In the genomic region with DNA sequence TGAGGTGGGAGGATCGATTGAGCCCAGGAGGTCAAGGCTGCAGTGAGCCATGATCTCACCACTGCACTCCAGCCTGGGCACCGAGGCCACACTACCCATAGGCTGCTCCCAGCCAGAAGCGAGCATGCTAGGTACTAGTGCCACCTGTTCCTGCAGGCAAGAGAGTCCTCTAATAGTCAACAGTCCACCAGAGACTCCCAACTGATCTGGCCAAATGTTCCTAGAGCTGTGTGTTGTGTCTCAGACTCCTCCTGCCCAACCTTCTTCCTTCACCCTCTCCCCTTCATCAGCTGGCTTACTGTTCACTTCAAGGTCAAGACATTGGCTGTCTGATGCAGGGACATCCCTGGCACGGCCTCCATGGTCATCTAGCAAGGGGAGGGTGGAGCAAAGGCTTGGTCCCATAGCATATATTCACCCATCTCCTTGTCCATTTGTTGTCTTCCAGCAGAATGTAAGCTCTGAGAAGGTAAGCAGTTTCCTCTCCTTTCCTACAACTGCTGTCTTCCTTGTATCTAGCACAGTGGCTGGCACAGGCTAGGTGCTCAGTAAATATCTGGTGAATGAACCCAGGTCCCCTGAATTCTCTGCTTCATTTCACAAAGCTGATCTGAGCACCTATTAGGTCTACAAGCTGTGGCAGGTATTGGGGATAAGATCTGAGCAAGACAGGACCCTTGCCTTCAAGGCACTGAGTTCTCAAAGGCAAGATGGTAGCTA, we compare ENCODE assay signal across 2 cellular contexts.
TF ChIP-seq lines count a peak whose summit lies in the region.

No MANE protein-coding gene starts in this region.

TF ChIP-seq in K562, 482 proteins besides CTCF, POLR2A, EP300 and RAD21 (continues in another document):
- TF ChIP-seq MCM5 (IDR thresholded peaks at IDR 0.05; ENCODE audit: low read depth) = no peak
- TF ChIP-seq, protein P1, sequence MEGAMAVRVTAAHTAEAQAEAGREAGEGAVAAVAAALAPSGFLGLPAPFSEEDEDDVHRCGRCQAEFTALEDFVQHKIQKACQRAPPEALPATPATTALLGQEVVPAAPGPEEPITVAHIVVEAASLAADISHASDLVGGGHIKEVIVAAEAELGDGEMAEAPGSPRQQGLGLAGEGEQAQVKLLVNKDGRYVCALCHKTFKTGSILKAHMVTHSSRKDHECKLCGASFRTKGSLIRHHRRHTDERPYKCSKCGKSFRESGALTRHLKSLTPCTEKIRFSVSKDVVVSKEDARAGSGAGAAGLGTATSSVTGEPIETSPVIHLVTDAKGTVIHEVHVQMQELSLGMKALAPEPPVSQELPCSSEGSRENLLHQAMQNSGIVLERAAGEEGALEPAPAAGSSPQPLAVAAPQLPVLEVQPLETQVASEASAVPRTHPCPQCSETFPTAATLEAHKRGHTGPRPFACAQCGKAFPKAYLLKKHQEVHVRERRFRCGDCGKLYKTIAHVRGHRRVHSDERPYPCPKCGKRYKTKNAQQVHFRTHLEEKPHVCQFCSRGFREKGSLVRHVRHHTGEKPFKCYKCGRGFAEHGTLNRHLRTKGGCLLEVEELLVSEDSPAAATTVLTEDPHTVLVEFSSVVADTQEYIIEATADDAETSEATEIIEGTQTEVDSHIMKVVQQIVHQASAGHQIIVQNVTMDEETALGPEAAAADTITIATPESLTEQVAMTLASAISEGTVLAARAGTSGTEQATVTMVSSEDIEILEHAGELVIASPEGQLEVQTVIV (CRISPR knock-in tag; IDR thresholded peaks at IDR 0.05; ENCODE audit: borderline replicate concordance) = no peak
- no peak for TF ChIP-seq NFE2L1 (tag; IDR thresholded peaks at IDR 0.05; ENCODE audit: borderline replicate concordance, low read depth)
- TF ChIP-seq SREBF1 (IDR thresholded peaks at IDR 0.05; ENCODE audit: borderline replicate concordance, low read depth, low read length) = no peak
- 0 out of 2 replicates have a peak, but pooled peaks have one; percentile 9 for TF ChIP-seq ZNF12 (CRISPR knock-in tag; IDR thresholded peaks at IDR 0.05)
- TF ChIP-seq FIP1L1 (IDR thresholded peaks at IDR 0.05; ENCODE audit: low read depth, low read length, poor library complexity, severe bottlenecking) = no peak
- TF ChIP-seq, protein P2, sequence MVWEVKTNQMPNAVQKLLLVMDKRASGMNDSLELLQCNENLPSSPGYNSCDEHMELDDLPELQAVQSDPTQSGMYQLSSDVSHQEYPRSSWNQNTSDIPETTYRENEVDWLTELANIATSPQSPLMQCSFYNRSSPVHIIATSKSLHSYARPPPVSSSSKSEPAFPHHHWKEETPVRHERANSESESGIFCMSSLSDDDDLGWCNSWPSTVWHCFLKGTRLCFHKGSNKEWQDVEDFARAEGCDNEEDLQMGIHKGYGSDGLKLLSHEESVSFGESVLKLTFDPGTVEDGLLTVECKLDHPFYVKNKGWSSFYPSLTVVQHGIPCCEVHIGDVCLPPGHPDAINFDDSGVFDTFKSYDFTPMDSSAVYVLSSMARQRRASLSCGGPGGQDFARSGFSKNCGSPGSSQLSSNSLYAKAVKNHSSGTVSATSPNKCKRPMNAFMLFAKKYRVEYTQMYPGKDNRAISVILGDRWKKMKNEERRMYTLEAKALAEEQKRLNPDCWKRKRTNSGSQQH (CRISPR knock-in tag; IDR thresholded peaks at IDR 0.05) = 0 out of 2 replicates have a peak, but pooled peaks have one; percentile 26
- no peak for TF ChIP-seq CREM (IDR thresholded peaks at IDR 0.05; ENCODE audit: low read depth)
- TF ChIP-seq, protein P3, sequence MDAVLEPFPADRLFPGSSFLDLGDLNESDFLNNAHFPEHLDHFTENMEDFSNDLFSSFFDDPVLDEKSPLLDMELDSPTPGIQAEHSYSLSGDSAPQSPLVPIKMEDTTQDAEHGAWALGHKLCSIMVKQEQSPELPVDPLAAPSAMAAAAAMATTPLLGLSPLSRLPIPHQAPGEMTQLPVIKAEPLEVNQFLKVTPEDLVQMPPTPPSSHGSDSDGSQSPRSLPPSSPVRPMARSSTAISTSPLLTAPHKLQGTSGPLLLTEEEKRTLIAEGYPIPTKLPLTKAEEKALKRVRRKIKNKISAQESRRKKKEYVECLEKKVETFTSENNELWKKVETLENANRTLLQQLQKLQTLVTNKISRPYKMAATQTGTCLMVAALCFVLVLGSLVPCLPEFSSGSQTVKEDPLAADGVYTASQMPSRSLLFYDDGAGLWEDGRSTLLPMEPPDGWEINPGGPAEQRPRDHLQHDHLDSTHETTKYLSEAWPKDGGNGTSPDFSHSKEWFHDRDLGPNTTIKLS (IDR thresholded peaks at IDR 0.05; ENCODE audit: borderline replicate concordance, low read depth) = no peak
- TF ChIP-seq JUN (IDR thresholded peaks at IDR 0.05; ENCODE audit: borderline replicate concordance, low read depth, low read length) = no peak
- TF ChIP-seq JUN (CRISPR knock-in tag; IDR thresholded peaks at IDR 0.05; ENCODE audit: borderline replicate concordance) = no peak
- TF ChIP-seq CSDE1 (IDR thresholded peaks at IDR 0.05) = no peak
- no peak for TF ChIP-seq YY1 (IDR thresholded peaks at IDR 0.05; ENCODE audit: borderline replicate concordance in 1 of 3, control insufficient read depth in 1 of 3, extremely low read depth in 1 of 3, insufficient read depth in 3 of 3, insufficient read length in 1 of 3, insufficient replicate concordance in 2 of 3, low read depth in 1 of 3, low read length in 2 of 3)
- TF ChIP-seq PURB (CRISPR knock-in tag; IDR thresholded peaks at IDR 0.05; ENCODE audit: low read depth) = peak; percentile 89; the same call in 1 of the 2 replicates
- 0 out of 2 replicates have a peak, but pooled peaks have one; percentile 11 for TF ChIP-seq ZNF707 (CRISPR knock-in tag; conservative IDR thresholded peaks at IDR 0.05)
- 0 out of 2 replicates have a peak, but pooled peaks have one; percentile 34 for TF ChIP-seq ZBED1 (IDR thresholded peaks at IDR 0.05)
- TF ChIP-seq ZNF586 (CRISPR knock-in tag; conservative IDR thresholded peaks at IDR 0.05) = no peak
- no peak for TF ChIP-seq ZNF274 (IDR thresholded peaks at IDR 0.05; ENCODE audit: borderline replicate concordance, low read depth, low read length)
- no peak for TF ChIP-seq SMC3 (conservative IDR thresholded peaks at IDR 0.05; ENCODE audit: insufficient read depth, low read depth, low read length)
- no peak for TF ChIP-seq NFRKB (IDR thresholded peaks at IDR 0.05; ENCODE audit: low read depth)
- TF ChIP-seq SREBF2 (CRISPR knock-in tag; IDR thresholded peaks at IDR 0.05) = no peak
- peak; percentile 57; the same call in 1 of the 2 replicates for TF ChIP-seq ZKSCAN1 (IDR thresholded peaks at IDR 0.05; ENCODE audit: low read depth, low read length)
- peak; percentile 40; the same call in 1 of the 2 replicates for TF ChIP-seq STAG1 (CRISPR knock-in tag; IDR thresholded peaks at IDR 0.05; ENCODE audit: borderline replicate concordance)
- TF ChIP-seq SRSF7 (optimal IDR thresholded peaks at IDR 0.05; ENCODE audit: low read depth, low read length) = no peak
- TF ChIP-seq, protein P4, sequence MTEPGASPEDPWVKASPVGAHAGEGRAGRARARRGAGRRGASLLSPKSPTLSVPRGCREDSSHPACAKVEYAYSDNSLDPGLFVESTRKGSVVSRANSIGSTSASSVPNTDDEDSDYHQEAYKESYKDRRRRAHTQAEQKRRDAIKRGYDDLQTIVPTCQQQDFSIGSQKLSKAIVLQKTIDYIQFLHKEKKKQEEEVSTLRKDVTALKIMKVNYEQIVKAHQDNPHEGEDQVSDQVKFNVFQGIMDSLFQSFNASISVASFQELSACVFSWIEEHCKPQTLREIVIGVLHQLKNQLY (CRISPR knock-in tag; conservative IDR thresholded peaks at IDR 0.05) = 0 out of 4 replicates have a peak, but pooled peaks of 1 of the 2 experiments have one; percentile 17
- no peak for TF ChIP-seq C11orf30 (IDR thresholded peaks at IDR 0.05; ENCODE audit: low read depth)

TF ChIP-seq in HepG2, 621 proteins besides CTCF, POLR2A, EP300 and RAD21:
- TF ChIP-seq THYN1 (CRISPR knock-in tag; IDR thresholded peaks at IDR 0.05; ENCODE audit: borderline replicate concordance, low read depth) (no peak), ELF3 (CRISPR knock-in tag; IDR thresholded peaks at IDR 0.05) (no peak)
- TF ChIP-seq, protein P5, sequence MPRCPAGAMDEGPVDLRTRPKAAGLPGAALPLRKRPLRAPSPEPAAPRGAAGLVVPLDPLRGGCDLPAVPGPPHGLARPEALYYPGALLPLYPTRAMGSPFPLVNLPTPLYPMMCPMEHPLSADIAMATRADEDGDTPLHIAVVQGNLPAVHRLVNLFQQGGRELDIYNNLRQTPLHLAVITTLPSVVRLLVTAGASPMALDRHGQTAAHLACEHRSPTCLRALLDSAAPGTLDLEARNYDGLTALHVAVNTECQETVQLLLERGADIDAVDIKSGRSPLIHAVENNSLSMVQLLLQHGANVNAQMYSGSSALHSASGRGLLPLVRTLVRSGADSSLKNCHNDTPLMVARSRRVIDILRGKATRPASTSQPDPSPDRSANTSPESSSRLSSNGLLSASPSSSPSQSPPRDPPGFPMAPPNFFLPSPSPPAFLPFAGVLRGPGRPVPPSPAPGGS (CRISPR knock-in tag; IDR thresholded peaks at IDR 0.05) = no peak
